ENCODE assay signal across 1 cellular context in the genomic region with DNA sequence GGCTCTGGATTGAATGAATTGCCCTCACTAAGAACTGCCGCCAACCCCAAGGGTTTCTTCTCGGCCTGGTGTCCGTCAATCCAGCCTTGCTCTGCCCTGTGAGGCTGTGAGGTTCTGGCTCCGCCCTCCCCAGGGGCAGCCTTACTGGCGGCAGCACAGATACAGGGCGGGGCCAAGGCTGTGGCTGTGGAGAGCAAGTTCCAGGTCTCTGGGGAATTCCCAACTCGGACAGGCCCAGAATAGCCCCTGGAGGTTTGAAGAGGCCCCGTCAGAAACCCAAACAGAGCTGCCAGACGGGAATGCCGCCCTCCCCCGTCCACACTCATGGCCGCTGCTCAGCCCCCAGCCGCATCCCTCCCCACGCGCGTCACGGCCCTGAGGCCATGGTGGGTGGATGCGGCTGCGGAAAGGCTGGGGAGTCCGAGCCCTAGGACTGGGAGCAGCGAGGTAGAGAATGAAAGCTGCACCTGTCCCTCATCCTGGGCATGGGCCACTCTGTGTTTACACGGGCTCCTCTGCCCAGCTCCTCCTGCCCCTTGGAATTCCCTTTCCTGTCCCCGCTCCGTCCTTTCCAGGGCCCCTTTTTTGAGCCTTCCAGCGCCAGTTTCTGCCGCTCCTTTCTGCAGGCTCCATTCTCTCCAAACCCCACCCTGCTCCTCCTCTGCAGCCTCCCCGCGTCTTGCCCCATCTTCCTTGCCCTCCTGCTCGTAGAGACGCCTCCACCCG.
TF ChIP-seq lines count a peak whose summit lies in the region.

No MANE protein-coding gene starts in this region.

TF ChIP-seq in HepG2, 621 proteins besides CTCF, POLR2A, EP300 and RAD21 (continued from another document and continues in another):
- TF ChIP-seq, protein P1, sequence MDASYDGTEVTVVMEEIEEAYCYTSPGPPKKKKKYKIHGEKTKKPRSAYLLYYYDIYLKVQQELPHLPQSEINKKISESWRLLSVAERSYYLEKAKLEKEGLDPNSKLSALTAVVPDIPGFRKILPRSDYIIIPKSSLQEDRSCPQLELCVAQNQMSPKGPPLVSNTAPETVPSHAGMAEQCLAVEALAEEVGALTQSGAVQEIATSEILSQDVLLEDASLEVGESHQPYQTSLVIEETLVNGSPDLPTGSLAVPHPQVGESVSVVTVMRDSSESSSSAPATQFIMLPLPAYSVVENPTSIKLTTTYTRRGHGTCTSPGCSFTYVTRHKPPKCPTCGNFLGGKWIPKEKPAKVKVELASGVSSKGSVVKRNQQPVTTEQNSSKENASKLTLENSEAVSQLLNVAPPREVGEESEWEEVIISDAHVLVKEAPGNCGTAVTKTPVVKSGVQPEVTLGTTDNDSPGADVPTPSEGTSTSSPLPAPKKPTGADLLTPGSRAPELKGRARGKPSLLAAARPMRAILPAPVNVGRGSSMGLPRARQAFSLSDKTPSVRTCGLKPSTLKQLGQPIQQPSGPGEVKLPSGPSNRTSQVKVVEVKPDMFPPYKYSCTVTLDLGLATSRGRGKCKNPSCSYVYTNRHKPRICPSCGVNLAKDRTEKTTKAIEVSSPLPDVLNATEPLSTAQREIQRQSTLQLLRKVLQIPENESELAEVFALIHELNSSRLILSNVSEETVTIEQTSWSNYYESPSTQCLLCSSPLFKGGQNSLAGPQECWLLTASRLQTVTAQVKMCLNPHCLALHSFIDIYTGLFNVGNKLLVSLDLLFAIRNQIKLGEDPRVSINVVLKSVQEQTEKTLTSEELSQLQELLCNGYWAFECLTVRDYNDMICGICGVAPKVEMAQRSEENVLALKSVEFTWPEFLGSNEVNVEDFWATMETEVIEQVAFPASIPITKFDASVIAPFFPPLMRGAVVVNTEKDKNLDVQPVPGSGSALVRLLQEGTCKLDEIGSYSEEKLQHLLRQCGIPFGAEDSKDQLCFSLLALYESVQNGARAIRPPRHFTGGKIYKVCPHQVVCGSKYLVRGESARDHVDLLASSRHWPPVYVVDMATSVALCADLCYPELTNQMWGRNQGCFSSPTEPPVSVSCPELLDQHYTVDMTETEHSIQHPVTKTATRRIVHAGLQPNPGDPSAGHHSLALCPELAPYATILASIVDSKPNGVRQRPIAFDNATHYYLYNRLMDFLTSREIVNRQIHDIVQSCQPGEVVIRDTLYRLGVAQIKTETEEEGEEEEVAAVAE (CRISPR knock-in tag; IDR thresholded peaks at IDR 0.05; ENCODE audit: borderline replicate concordance), result 0 out of 2 replicates have a peak, but pooled peaks have one; percentile 18
- TF ChIP-seq ZBTB8A (CRISPR knock-in tag; IDR thresholded peaks at IDR 0.05; ENCODE audit: borderline replicate concordance, low read depth), result no peak
- no peak for TF ChIP-seq MYNN (CRISPR knock-in tag; IDR thresholded peaks at IDR 0.05; ENCODE audit: low read depth)
- TF ChIP-seq, protein P2, sequence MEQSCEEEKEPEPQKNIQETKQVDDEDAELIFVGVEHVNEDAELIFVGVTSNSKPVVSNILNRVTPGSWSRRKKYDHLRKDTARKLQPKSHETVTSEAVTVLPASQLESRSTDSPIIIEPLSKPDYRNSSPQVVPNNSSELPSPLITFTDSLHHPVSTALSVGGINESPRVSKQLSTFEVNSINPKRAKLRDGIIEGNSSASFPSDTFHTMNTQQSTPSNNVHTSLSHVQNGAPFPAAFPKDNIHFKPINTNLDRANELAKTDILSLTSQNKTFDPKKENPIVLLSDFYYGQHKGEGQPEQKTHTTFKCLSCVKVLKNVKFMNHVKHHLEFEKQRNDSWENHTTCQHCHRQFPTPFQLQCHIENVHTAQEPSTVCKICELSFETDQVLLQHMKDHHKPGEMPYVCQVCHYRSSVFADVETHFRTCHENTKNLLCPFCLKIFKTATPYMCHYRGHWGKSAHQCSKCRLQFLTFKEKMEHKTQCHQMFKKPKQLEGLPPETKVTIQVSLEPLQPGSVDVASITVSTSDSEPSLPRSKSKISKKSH (CRISPR knock-in tag; IDR thresholded peaks at IDR 0.05; ENCODE audit: borderline replicate concordance), result no peak
- TF ChIP-seq ZSCAN20 (CRISPR knock-in tag; IDR thresholded peaks at IDR 0.05; ENCODE audit: borderline replicate concordance), result peak; percentile 69; the same call in 1 of the 2 replicates
- peak; percentile 97 for TF ChIP-seq ZNF619 (CRISPR knock-in tag; IDR thresholded peaks at IDR 0.05)
- no peak for TF ChIP-seq ZNF460 (CRISPR knock-in tag; IDR thresholded peaks at IDR 0.05; ENCODE audit: borderline replicate concordance)
- 0 out of 2 replicates have a peak, but pooled peaks have one; percentile 66 for TF ChIP-seq HMG20B (CRISPR knock-in tag; conservative IDR thresholded peaks at IDR 0.05)
- peak; percentile 80; the same call in 1 of the 2 replicates for TF ChIP-seq NFKB2 (CRISPR knock-in tag; IDR thresholded peaks at IDR 0.05; ENCODE audit: borderline replicate concordance)
- TF ChIP-seq TEAD2 (CRISPR knock-in tag; IDR thresholded peaks at IDR 0.05), result no peak; the same call in 1 of the 2 replicates
- TF ChIP-seq, protein P3, sequence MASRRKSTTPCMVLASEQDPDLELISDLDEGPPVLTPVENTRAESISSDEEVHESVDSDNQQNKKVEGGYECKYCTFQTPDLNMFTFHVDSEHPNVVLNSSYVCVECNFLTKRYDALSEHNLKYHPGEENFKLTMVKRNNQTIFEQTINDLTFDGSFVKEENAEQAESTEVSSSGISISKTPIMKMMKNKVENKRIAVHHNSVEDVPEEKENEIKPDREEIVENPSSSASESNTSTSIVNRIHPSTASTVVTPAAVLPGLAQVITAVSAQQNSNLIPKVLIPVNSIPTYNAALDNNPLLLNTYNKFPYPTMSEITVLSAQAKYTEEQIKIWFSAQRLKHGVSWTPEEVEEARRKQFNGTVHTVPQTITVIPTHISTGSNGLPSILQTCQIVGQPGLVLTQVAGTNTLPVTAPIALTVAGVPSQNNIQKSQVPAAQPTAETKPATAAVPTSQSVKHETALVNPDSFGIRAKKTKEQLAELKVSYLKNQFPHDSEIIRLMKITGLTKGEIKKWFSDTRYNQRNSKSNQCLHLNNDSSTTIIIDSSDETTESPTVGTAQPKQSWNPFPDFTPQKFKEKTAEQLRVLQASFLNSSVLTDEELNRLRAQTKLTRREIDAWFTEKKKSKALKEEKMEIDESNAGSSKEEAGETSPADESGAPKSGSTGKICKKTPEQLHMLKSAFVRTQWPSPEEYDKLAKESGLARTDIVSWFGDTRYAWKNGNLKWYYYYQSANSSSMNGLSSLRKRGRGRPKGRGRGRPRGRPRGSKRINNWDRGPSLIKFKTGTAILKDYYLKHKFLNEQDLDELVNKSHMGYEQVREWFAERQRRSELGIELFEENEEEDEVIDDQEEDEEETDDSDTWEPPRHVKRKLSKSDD (CRISPR knock-in tag; IDR thresholded peaks at IDR 0.05; ENCODE audit: low read depth), result no peak; the same call in 1 of the 2 replicates
- TF ChIP-seq THAP11 (CRISPR knock-in tag; IDR thresholded peaks at IDR 0.05), result no peak
- peak; percentile 29; the same call in 1 of the 2 replicates for TF ChIP-seq ZNF124 (CRISPR knock-in tag; IDR thresholded peaks at IDR 0.05)
- TF ChIP-seq SPEN (CRISPR knock-in tag; IDR thresholded peaks at IDR 0.05; ENCODE audit: low read depth), result peak; percentile 37; the same call in 1 of the 2 replicates
- no peak for TF ChIP-seq ZKSCAN5 (CRISPR knock-in tag; IDR thresholded peaks at IDR 0.05)
- TF ChIP-seq SMAD1 (CRISPR knock-in tag; IDR thresholded peaks at IDR 0.05; ENCODE audit: borderline replicate concordance, low read depth), result peak; percentile 85; the same call in 1 of the 2 replicates
- peak; percentile 85; the same call in 1 of the 2 replicates for TF ChIP-seq ZNF136 (CRISPR knock-in tag; IDR thresholded peaks at IDR 0.05; ENCODE audit: low read depth)
- TF ChIP-seq, protein P4, sequence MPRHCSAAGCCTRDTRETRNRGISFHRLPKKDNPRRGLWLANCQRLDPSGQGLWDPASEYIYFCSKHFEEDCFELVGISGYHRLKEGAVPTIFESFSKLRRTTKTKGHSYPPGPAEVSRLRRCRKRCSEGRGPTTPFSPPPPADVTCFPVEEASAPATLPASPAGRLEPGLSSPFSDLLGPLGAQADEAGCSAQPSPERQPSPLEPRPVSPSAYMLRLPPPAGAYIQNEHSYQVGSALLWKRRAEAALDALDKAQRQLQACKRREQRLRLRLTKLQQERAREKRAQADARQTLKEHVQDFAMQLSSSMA (CRISPR knock-in tag; IDR thresholded peaks at IDR 0.05), result no peak
- TF ChIP-seq, protein P5, sequence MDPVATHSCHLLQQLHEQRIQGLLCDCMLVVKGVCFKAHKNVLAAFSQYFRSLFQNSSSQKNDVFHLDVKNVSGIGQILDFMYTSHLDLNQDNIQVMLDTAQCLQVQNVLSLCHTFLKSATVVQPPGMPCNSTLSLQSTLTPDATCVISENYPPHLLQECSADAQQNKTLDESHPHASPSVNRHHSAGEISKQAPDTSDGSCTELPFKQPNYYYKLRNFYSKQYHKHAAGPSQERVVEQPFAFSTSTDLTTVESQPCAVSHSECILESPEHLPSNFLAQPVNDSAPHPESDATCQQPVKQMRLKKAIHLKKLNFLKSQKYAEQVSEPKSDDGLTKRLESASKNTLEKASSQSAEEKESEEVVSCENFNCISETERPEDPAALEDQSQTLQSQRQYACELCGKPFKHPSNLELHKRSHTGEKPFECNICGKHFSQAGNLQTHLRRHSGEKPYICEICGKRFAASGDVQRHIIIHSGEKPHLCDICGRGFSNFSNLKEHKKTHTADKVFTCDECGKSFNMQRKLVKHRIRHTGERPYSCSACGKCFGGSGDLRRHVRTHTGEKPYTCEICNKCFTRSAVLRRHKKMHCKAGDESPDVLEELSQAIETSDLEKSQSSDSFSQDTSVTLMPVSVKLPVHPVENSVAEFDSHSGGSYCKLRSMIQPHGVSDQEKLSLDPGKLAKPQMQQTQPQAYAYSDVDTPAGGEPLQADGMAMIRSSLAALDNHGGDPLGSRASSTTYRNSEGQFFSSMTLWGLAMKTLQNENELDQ (CRISPR knock-in tag; IDR thresholded peaks at IDR 0.05; ENCODE audit: borderline replicate concordance), result peak; percentile 75; the same call in 1 of the 2 replicates
- TF ChIP-seq FOSL2 (CRISPR knock-in tag; IDR thresholded peaks at IDR 0.05), result peak; percentile 64
- TF ChIP-seq, protein P6, sequence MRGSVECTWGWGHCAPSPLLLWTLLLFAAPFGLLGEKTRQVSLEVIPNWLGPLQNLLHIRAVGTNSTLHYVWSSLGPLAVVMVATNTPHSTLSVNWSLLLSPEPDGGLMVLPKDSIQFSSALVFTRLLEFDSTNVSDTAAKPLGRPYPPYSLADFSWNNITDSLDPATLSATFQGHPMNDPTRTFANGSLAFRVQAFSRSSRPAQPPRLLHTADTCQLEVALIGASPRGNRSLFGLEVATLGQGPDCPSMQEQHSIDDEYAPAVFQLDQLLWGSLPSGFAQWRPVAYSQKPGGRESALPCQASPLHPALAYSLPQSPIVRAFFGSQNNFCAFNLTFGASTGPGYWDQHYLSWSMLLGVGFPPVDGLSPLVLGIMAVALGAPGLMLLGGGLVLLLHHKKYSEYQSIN (CRISPR knock-in tag; IDR thresholded peaks at IDR 0.05; ENCODE audit: borderline replicate concordance), result no peak
- TF ChIP-seq ZNF12 (CRISPR knock-in tag; IDR thresholded peaks at IDR 0.05), result no peak
- no peak for TF ChIP-seq ATRX (CRISPR knock-in tag; IDR thresholded peaks at IDR 0.05; ENCODE audit: borderline replicate concordance)
- no peak for TF ChIP-seq MIXL1 (CRISPR knock-in tag; IDR thresholded peaks at IDR 0.05)
- peak; percentile 50; the same call in 1 of the 2 replicates for TF ChIP-seq ZNF121 (CRISPR knock-in tag; IDR thresholded peaks at IDR 0.05)
- no peak for TF ChIP-seq ZNF333 (CRISPR knock-in tag; IDR thresholded peaks at IDR 0.05; ENCODE audit: borderline replicate concordance)
- TF ChIP-seq RFX1 (IDR thresholded peaks at IDR 0.05), result no peak
- no peak for TF ChIP-seq ZNF484 (CRISPR knock-in tag; IDR thresholded peaks at IDR 0.05; ENCODE audit: borderline replicate concordance, low read depth)
- TF ChIP-seq, protein P7, sequence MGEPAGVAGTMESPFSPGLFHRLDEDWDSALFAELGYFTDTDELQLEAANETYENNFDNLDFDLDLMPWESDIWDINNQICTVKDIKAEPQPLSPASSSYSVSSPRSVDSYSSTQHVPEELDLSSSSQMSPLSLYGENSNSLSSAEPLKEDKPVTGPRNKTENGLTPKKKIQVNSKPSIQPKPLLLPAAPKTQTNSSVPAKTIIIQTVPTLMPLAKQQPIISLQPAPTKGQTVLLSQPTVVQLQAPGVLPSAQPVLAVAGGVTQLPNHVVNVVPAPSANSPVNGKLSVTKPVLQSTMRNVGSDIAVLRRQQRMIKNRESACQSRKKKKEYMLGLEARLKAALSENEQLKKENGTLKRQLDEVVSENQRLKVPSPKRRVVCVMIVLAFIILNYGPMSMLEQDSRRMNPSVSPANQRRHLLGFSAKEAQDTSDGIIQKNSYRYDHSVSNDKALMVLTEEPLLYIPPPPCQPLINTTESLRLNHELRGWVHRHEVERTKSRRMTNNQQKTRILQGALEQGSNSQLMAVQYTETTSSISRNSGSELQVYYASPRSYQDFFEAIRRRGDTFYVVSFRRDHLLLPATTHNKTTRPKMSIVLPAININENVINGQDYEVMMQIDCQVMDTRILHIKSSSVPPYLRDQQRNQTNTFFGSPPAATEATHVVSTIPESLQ (CRISPR knock-in tag; conservative IDR thresholded peaks at IDR 0.05), result no peak
- no peak for TF ChIP-seq ZNF432 (CRISPR knock-in tag; IDR thresholded peaks at IDR 0.05; ENCODE audit: borderline replicate concordance)
- TF ChIP-seq, protein P8, sequence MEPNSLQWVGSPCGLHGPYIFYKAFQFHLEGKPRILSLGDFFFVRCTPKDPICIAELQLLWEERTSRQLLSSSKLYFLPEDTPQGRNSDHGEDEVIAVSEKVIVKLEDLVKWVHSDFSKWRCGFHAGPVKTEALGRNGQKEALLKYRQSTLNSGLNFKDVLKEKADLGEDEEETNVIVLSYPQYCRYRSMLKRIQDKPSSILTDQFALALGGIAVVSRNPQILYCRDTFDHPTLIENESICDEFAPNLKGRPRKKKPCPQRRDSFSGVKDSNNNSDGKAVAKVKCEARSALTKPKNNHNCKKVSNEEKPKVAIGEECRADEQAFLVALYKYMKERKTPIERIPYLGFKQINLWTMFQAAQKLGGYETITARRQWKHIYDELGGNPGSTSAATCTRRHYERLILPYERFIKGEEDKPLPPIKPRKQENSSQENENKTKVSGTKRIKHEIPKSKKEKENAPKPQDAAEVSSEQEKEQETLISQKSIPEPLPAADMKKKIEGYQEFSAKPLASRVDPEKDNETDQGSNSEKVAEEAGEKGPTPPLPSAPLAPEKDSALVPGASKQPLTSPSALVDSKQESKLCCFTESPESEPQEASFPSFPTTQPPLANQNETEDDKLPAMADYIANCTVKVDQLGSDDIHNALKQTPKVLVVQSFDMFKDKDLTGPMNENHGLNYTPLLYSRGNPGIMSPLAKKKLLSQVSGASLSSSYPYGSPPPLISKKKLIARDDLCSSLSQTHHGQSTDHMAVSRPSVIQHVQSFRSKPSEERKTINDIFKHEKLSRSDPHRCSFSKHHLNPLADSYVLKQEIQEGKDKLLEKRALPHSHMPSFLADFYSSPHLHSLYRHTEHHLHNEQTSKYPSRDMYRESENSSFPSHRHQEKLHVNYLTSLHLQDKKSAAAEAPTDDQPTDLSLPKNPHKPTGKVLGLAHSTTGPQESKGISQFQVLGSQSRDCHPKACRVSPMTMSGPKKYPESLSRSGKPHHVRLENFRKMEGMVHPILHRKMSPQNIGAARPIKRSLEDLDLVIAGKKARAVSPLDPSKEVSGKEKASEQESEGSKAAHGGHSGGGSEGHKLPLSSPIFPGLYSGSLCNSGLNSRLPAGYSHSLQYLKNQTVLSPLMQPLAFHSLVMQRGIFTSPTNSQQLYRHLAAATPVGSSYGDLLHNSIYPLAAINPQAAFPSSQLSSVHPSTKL (CRISPR knock-in tag; IDR thresholded peaks at IDR 0.05), result peak; percentile 34; the same call in 1 of the 2 replicates
- TF ChIP-seq ZNF235 (CRISPR knock-in tag; IDR thresholded peaks at IDR 0.05; ENCODE audit: borderline replicate concordance), result no peak
- no peak; the same call in none of the 2 replicates for TF ChIP-seq ZSCAN25 (CRISPR knock-in tag; IDR thresholded peaks at IDR 0.05)
- TF ChIP-seq SATB2 (CRISPR knock-in tag; IDR thresholded peaks at IDR 0.05), result no peak
- TF ChIP-seq ZBTB3 (CRISPR knock-in tag; IDR thresholded peaks at IDR 0.05; ENCODE audit: borderline replicate concordance, low read depth), result no peak
- TF ChIP-seq FOXC1 (CRISPR knock-in tag; IDR thresholded peaks at IDR 0.05; ENCODE audit: borderline replicate concordance), result 0 out of 2 replicates have a peak, but pooled peaks have one; percentile 47
- no peak for TF ChIP-seq TBL1XR1 (IDR thresholded peaks at IDR 0.05; ENCODE audit: borderline replicate concordance, low read length, partially characterized antibody)
